ENCODE assay signal across 8 cellular contexts in genomic region chr6:8707956-8708772, GRCh38.
DNase-seq lines count a peak whose midpoint lies in the region; ATAC-seq and FAIRE-seq lines count a peak whose summit lies in the region.

No MANE protein-coding gene starts in this region.

- DNase-seq in DMS79 treated with DMSO at 0.1 percent for 48 hours (lab: John Stamatoyannopoulos, UW) (peak; percentile 78), NAMALWA (ENCODE audit: low spot score) (peak; percentile 31), UCSD-AML1 (lab: John Stamatoyannopoulos, UW; ENCODE audit: unreplicated experiment) (peak; percentile 17), iris pigment epithelial cell (ENCODE audit: low read depth) (peak; percentile 46), urothelium cell line (ENCODE audit: low spot score) (peak; percentile 29)
- DNase-seq in activated T-cell treated with anti-CD3 and anti-CD28 coated beads, Interleukin-2, amount 50 U/mL, for 1 hour, result no peak

- FAIRE-seq in urothelium cell line (lab: Jason Lieb, UNC), result no peak

- no peak for ATAC-seq in HG03159 (IDR thresholded peaks at IDR 0.05; ENCODE audit: unreplicated experiment)
- ATAC-seq in GM21390 (IDR thresholded peaks at IDR 0.05; ENCODE audit: unreplicated experiment), result no peak
